In the genomic region with DNA sequence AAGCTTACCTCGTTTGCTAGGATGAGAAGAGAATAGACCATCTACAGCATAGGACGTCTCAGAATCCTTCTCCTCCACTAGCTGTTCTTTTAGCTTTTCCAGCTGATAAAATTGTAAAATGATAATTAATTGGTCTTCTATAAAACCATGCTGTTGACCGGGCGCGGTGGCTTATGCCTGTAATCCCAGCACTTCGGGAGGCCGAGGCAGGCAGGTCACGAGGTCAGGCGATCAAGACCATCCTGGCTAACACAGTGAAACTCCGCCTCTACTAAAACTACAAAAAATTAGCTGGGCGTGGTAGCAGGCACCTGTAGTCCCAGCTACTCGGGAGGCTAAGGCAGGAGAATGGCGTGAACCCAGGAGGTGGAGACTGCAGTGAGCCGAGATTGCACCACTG, we compare ENCODE assay signal across 10 cellular contexts. TPM values are rescaled to one million over a fixed set of nuclear protein-coding genes. Genes with fewer than 3 reads are reported as not detected.
"Had no signal": no experiment of that assay in that cellular context is flagged by ENCODE, and none has a peak within 500 bp of the region (broad histone marks: within the 10 kb centered on the region; RNA-seq: fewer than 3 reads in every experiment).

No MANE protein-coding gene starts in this region.

RNA-seq across cellular contexts. Expression of a gene that starts 55.1 kb away (rescaled TPM):
- total RNA-seq: activated CD4-positive, alpha-beta memory T cell treated with anti-CD3 and anti-CD28 coated beads, Interleukin-2, amount 10 ng/mL, durations not matched to agents 7 days and 5 days; activated CD4-positive, alpha-beta T cell treated with anti-CD3 and anti-CD28 coated beads for 36 hours; activated CD8-positive, alpha-beta memory T cell treated with anti-CD3 and anti-CD28 coated beads, Interleukin-2, amount 10 ng/mL, durations not matched to agents 7 days and 5 days; activated CD8-positive, alpha-beta T cell treated with anti-CD3 and anti-CD28 coated beads, Interleukin-2, amount 10 ng/mL, durations not matched to agents 7 days and 5 days; activated naive CD8-positive, alpha-beta T cell treated with anti-CD3 and anti-CD28 coated beads, Interleukin-2, amount 10 ng/mL, durations not matched to agents 7 days and 5 days; body of pancreas; cardiac septum; T-helper 1 cell treated with Interleukin-12 subunit alpha and Interleukin-12 subunit beta and Interleukin-4 antibody, amounts not matched to agents 30 ng/mL and 1 ng/mL, for 36 hours; T-helper 17 cell; T-helper 2 cell treated with Interferon-gamma antibody and Interleukin-4, amounts not matched to agents 100 ng/mL and 5 ng/mL, for 36 hours had no signal
